In genomic region chr5:134450374-134450773, GRCh38 we compare ENCODE assay signal across 16 cellular contexts.
"Had no signal": no experiment of that assay in that cellular context is flagged by ENCODE, and none has a peak within 500 bp of the region (broad histone marks: within the 10 kb centered on the region; RNA-seq: fewer than 3 reads in every experiment).

No MANE protein-coding gene starts in this region.

- H3K27ac Mint-ChIP-seq: activated CD4-positive, alpha-beta T cell treated with anti-CD3 and anti-CD28 coated beads, Interleukin-2, amount 10 ng/mL, durations not matched to agents 24 days and 14 days; activated naive CD4-positive, alpha-beta T cell treated with anti-CD3 and anti-CD28 coated beads, Interleukin-2, amount 50 U/mL, for 72 hours; activated T-helper 2 cell treated with anti-CD3 and anti-CD28 coated beads, Interferon-gamma antibody, Interleukin-2, Interleukin-4, amounts not matched to agents 10 μg/mL and 5 μg/mL and 100 μg/mL, durations not matched to agents 14 hours and 24 hours and 36 hours; WTC11 had no signal

- H3K36me3 Mint-ChIP-seq: activated naive CD4-positive, alpha-beta T cell treated with anti-CD3 and anti-CD28 coated beads, Interleukin-2, amount 50 U/mL, for 72 hours; stimulated activated naive B cell treated with anti-CD40 and anti-IgM and Interleukin-4, amounts not matched to agents 10 μg/mL and 1 μg/mL and 100 μg/mL, for 72 hours; WTC11 had no signal

- ATAC-seq: body of pancreas; effector memory CD8-positive, alpha-beta T cell; gastroesophageal sphincter; left ventricle myocardium superior; stimulated activated naive B cell treated with anti-CD40 and anti-IgM and Interleukin-4, amounts not matched to agents 10 μg/mL and 1 μg/mL and 100 μg/mL, for 72 hours; WTC11 had no signal

- DNase-seq: activated CD4-positive, alpha-beta T cell treated with anti-CD3 and anti-CD28 coated beads, Interleukin-2, amount 10 ng/mL, durations not matched to agents 24 days and 14 days; amniotic stem cell; body of pancreas; cortex of kidney; effector memory CD8-positive, alpha-beta T cell; kidney; left ventricle myocardium superior; stimulated activated CD4-positive, alpha-beta T cell treated with anti-CD3 and anti-CD28 coated beads, Interleukin-1b, Interleukin-23, amount 100 ng/mL, for 48 hours; stimulated activated naive B cell treated with anti-CD40 and anti-IgM and Interleukin-4, amounts not matched to agents 10 μg/mL and 1 μg/mL and 100 μg/mL, for 72 hours; substantia nigra; transverse colon had no signal

- H3K27me3 Mint-ChIP-seq: central memory CD8-positive, alpha-beta T cell; effector memory CD8-positive, alpha-beta T cell; stimulated activated naive B cell treated with anti-CD40 and anti-IgM and Interleukin-4, amounts not matched to agents 10 μg/mL and 1 μg/mL and 100 μg/mL, for 72 hours had no signal

- H3K9me3 Mint-ChIP-seq: activated CD4-positive, alpha-beta T cell treated with anti-CD3 and anti-CD28 coated beads, Interleukin-2, amount 10 ng/mL, durations not matched to agents 24 days and 14 days; activated naive CD4-positive, alpha-beta T cell treated with anti-CD3 and anti-CD28 coated beads, Interleukin-2, amount 50 U/mL, for 72 hours; activated T-helper 2 cell treated with anti-CD3 and anti-CD28 coated beads, Interferon-gamma antibody, Interleukin-2, Interleukin-4, amounts not matched to agents 10 μg/mL and 5 μg/mL and 100 μg/mL, durations not matched to agents 14 hours and 24 hours and 36 hours; central memory CD8-positive, alpha-beta T cell; effector memory CD8-positive, alpha-beta T cell; stimulated activated naive B cell treated with anti-CD40 and anti-IgM and Interleukin-4, amounts not matched to agents 10 μg/mL and 1 μg/mL and 100 μg/mL, for 72 hours; WTC11 had no signal

- H3K4me3 Mint-ChIP-seq: activated CD4-positive, alpha-beta T cell treated with anti-CD3 and anti-CD28 coated beads, Interleukin-2, amount 10 ng/mL, durations not matched to agents 24 days and 14 days; central memory CD8-positive, alpha-beta T cell; effector memory CD8-positive, alpha-beta T cell; stimulated activated naive B cell treated with anti-CD40 and anti-IgM and Interleukin-4, amounts not matched to agents 10 μg/mL and 1 μg/mL and 100 μg/mL, for 72 hours; WTC11 had no signal
